ENCODE assay signal across 1 cellular context in the genomic region with DNA sequence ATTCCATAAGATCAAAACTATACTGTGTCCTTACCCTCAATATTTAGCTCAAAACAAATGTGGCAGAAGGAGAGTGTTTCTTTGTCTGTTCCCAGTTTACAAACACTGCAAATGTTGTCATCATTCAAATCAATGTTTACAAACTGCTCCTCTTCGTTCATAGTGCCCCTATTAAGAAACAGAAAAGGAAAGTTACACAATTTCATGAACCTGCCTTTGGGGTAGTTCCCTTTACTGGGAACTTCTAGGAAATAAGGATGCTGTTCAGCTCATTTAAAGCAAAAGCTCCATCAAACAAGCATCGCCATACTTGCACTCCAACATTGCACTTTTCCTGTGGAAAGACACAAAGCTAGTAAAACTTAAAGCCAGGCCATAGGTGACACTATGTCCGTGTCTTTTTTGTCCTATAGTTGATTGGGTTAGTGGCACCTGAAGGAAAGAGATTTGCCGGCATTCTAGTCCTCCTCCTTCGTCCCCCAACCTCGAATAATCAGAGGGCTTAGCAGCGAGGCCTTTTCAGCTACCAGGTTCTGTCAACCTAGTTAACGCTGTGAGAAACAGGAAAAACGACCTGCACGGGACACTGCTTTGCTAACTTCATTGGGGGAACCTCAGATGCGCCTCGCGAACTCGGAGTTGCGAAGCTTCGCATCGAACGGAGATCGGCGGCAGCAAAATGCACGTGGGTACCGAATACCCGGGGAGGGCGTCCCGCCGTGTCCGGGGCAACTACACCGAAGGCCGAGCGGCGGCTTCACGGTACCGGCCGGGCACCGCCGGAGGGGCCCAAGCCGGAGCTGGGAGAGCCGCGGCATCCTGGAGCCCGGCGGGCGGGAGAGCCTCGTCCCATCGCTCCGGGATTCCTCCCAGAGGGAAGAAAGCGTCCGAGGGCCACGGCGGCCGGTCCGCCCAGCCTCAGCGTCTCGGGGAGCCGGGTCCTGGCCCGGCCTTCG.
TF ChIP-seq lines count a peak whose summit lies in the region.

No MANE protein-coding gene starts in this region.

TF ChIP-seq in HCT116, 20 proteins besides CTCF, POLR2A, EP300 and RAD21:
- TF ChIP-seq, protein P1, sequence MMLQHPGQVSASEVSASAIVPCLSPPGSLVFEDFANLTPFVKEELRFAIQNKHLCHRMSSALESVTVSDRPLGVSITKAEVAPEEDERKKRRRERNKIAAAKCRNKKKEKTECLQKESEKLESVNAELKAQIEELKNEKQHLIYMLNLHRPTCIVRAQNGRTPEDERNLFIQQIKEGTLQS (IDR thresholded peaks at IDR 0.05) = no peak
- no peak for TF ChIP-seq POLR2AphosphoS5 (IDR thresholded peaks at IDR 0.05; ENCODE audit: low read depth, low read length)
- peak; percentile 70; the same call in 1 of the 2 replicates for TF ChIP-seq ZFX (IDR thresholded peaks at IDR 0.05)
- no peak for TF ChIP-seq SRF (IDR thresholded peaks at IDR 0.05; ENCODE audit: low read depth)
- TF ChIP-seq, protein P2, sequence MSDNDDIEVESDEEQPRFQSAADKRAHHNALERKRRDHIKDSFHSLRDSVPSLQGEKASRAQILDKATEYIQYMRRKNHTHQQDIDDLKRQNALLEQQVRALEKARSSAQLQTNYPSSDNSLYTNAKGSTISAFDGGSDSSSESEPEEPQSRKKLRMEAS (IDR thresholded peaks at IDR 0.05) = no peak
- no peak for TF ChIP-seq EGR1 (IDR thresholded peaks at IDR 0.05; ENCODE audit: low read depth)
